ENCODE assay signal across 8 cellular contexts in genomic region chr10:103967433-103968142, GRCh38. TPM values are rescaled to one million over a fixed set of nuclear protein-coding genes. Genes with fewer than 3 reads are reported as not detected.
DNase-seq lines count a peak whose midpoint lies in the region; ATAC-seq and TF ChIP-seq lines count a peak whose summit lies in the region.

No MANE protein-coding gene starts in this region.

- DNase-seq in Calu3, result no peak
- DNase-seq in RPMI8226, result peak; percentile 18
- DNase-seq in cerebellum (ENCODE audit: low spot score), result peak; percentile 43
- DNase-seq in left colon, result peak in 1 of 2 donors; percentile 36
- peak; percentile 14 to 48 for DNase-seq in stimulated activated naive CD8-positive, alpha-beta T cell treated with anti-CD3 and anti-CD28 coated beads, Interleukin-15, amount 100 ng/mL, for 72 hours
- no peak for DNase-seq in mucosa of gallbladder (ENCODE audit: low spot score)

- peaks cover 48% of the 10 kb centered on the region for H3K36me3 Mint-ChIP-seq in Calu3 (ENCODE audit: insufficient read depth, unreplicated experiment)

- H3K9me3 Mint-ChIP-seq in Calu3 (ENCODE audit: low read depth, unreplicated experiment), result no peaks in the 10 kb centered on the region
- H3K9me3 Mint-ChIP-seq in stimulated activated naive CD8-positive, alpha-beta T cell treated with anti-CD3 and anti-CD28 coated beads, Interleukin-15, amount 100 ng/mL, for 72 hours, result no peaks in the 10 kb centered on the region

- no peaks in the 10 kb centered on the region for H3K27me3 Mint-ChIP-seq in Calu3 (ENCODE audit: unreplicated experiment)
- no peaks in the 10 kb centered on the region for H3K27me3 Mint-ChIP-seq in stimulated activated naive CD8-positive, alpha-beta T cell treated with anti-CD3 and anti-CD28 coated beads, Interleukin-15, amount 100 ng/mL, for 72 hours

- intact Hi-C loops in Calu3 (cut with micrococcal nuclease; ENCODE audit: unreplicated experiment) (loop anchor here (2.0 kb wide), 1 partner anchor 51 kb away; no protein-coding TSS in a partner anchor), left colon (cut with DNase I, micrococcal nuclease) (loop anchor here in 1 of 2 donors (10.0 kb wide), 1 partner anchor 73 kb away; no protein-coding TSS in a partner anchor)

- no TSS peak for BruUV-seq in Calu3 (replicated peaks; lab: Mats Ljungman, UMichigan)

- H3K4me1 Mint-ChIP-seq in Calu3 (ENCODE audit: low read depth, unreplicated experiment), result peaks cover 6% of the 10 kb centered on the region
- H3K4me1 Mint-ChIP-seq in stimulated activated naive CD8-positive, alpha-beta T cell treated with anti-CD3 and anti-CD28 coated beads, Interleukin-15, amount 100 ng/mL, for 72 hours, result peaks cover 37% of the 10 kb centered on the region

- peak overlapping the region; percentile 93 for H3K4me3 Mint-ChIP-seq in Calu3 (ENCODE audit: low read depth, unreplicated experiment)
- H3K4me3 Mint-ChIP-seq in stimulated activated naive CD8-positive, alpha-beta T cell treated with anti-CD3 and anti-CD28 coated beads, Interleukin-15, amount 100 ng/mL, for 72 hours, result peak overlapping the region; percentile 97 to 98

- no peak for TF ChIP-seq CTCF in Calu3 (IDR thresholded peaks at IDR 0.05; ENCODE audit: unreplicated experiment)

- CTCF ChIA-PET in Calu3 (lab: Charles Lee), result interaction anchor here (0.8 kb wide), 1 partner anchor 78 kb away, joined by 3 read pairs; no protein-coding TSS in a partner anchor

- ATAC-seq in GM19324 (IDR thresholded peaks at IDR 0.05; ENCODE audit: low FRiP score, unreplicated experiment), result peak; percentile 55
- peak; percentile 46 for ATAC-seq in HG03280 (IDR thresholded peaks at IDR 0.05; ENCODE audit: unreplicated experiment)
- ATAC-seq in left colon, result peak; percentile 49
- ATAC-seq in stimulated activated naive CD8-positive, alpha-beta T cell treated with anti-CD3 and anti-CD28 coated beads, Interleukin-15, amount 100 ng/mL, for 72 hours, result peak; percentile 58

- peak overlapping the region; percentile 86 for H3K27ac Mint-ChIP-seq in Calu3 (ENCODE audit: unreplicated experiment)
- H3K27ac Mint-ChIP-seq in stimulated activated naive CD8-positive, alpha-beta T cell treated with anti-CD3 and anti-CD28 coated beads, Interleukin-15, amount 100 ng/mL, for 72 hours, result peak overlapping the region; percentile 91 to 93

RNA-seq across cellular contexts. Expression of gene SLK, which starts 0.6 kb away (rescaled TPM):
- total RNA-seq in Calu3 (2022) (25.6 and 31.2 TPM in 2 replicates), cerebellum (38.9 TPM), left colon (10 to 100 TPM; 42.1 to 53.9 TPM), mucosa of gallbladder (38.5 TPM)

RNA-seq across cellular contexts. Expression of gene STN1, which starts 49.6 kb away (rescaled TPM):
- total RNA-seq in Calu3 (2022) (13.1 and 16.0 TPM in 2 replicates), cerebellum (7.7 TPM), left colon (10 to 100 TPM; 24.4 to 25.7 TPM), mucosa of gallbladder (29.2 TPM)

Comparison
In these comparisons a context has a peak if more than half of its experiments do, and no peak if none do; other contexts are left out.
1. DNase-seq: peak in RPMI8226 (single experiment), cerebellum (single experiment) and stimulated activated naive CD8-positive, alpha-beta T cell treated with anti-CD3 and anti-CD28 coated beads, Interleukin-15, amount 100 ng/mL, for 72 hours (2 of 2); none in Calu3 (single experiment) and mucosa of gallbladder (single experiment).
2. Peak in every context shown above with its lines, with median percentiles within 50 percentile points of each other: ATAC-seq.